ENCODE assay signal across 16 cellular contexts in genomic region chr7:9600974-9601373, GRCh38.
DNase-seq lines count a peak whose midpoint lies in the region; ATAC-seq and TF ChIP-seq lines count a peak whose summit lies in the region.
"Had no signal": no experiment of that assay in that cellular context is flagged by ENCODE, and none has a peak within 500 bp of the region (broad histone marks: within the 10 kb centered on the region; RNA-seq: fewer than 3 reads in every experiment).

No MANE protein-coding gene starts in this region.

- H3K36me3 ChIP-seq in Panc1 (ENCODE audit: control insufficient read depth, insufficient read depth, low read length) (no peaks in the 10 kb centered on the region), upper lobe of right lung (no peaks in the 10 kb centered on the region)
- H3K36me3 ChIP-seq: esophagus squamous epithelium had no signal

- BruUV-seq in Panc1 (replicated peaks; lab: Mats Ljungman, UMichigan): no TSS peak

- CTCF ChIA-PET in Panc1 (lab: Charles Lee): no interaction called here

- peak; percentile 12 for DNase-seq in NCI-H748 (lab: John Stamatoyannopoulos, UW; ENCODE audit: unreplicated experiment)
- DNase-seq in NCI-H748 treated with DMSO at 0.1 percent for 48 hours (lab: John Stamatoyannopoulos, UW): no peak
- DNase-seq in Panc1 (ENCODE audit: low read depth, low spot score): no peak
- DNase-seq in glomerular visceral epithelial cell (ENCODE audit: extremely low spot score): peak; percentile 6
- DNase-seq in upper lobe of right lung: no peak
- DNase-seq in lower leg skin (ENCODE audit: low spot score in 2 of 2): no peak
- no peak for DNase-seq in mucosa of gallbladder (ENCODE audit: low spot score)
- DNase-seq: cortex of kidney, esophagus squamous epithelium, hypothalamus, left ventricle myocardium superior, naive B cell, NCI-H1092 treated with DMSO at 0.1 percent for 48 hours, substantia nigra had no signal

- TF ChIP-seq POLR2A in lower leg skin (IDR thresholded peaks at IDR 0.05): no peak

- H3K9me3 ChIP-seq in Panc1 (ENCODE audit: control insufficient read depth, insufficient read depth, low read depth, low read length): no peaks in the 10 kb centered on the region
- no peaks in the 10 kb centered on the region for H3K9me3 ChIP-seq in upper lobe of right lung
- H3K9me3 ChIP-seq: esophagus squamous epithelium had no signal

- H3K4me3 ChIP-seq in Panc1 (ENCODE audit: low read depth in 2 of 2, low read length in 2 of 2) (no peak overlapping the region), upper lobe of right lung (no peak overlapping the region), lower leg skin (ENCODE audit: low read depth, poor library complexity, severe bottlenecking) (no peak overlapping the region)
- H3K4me3 ChIP-seq: esophagus squamous epithelium had no signal

- TF ChIP-seq CTCF in Panc1 (IDR thresholded peaks at IDR 0.05) (peak; percentile 39), upper lobe of right lung (IDR thresholded peaks at IDR 0.05) (peak; percentile 10), lower leg skin (IDR thresholded peaks at IDR 0.05) (no peak)

- ATAC-seq in Panc1: no peak
- no peak for ATAC-seq in upper lobe of right lung
- ATAC-seq in HG03442 (IDR thresholded peaks at IDR 0.05; ENCODE audit: unreplicated experiment): no peak
- ATAC-seq: HepG2, left ventricle myocardium superior had no signal

- 89 to 98% methylated on average over 2 of the region's 2 CpGs for WGBS in lower leg skin, 2 donors

- no peak overlapping the region for H3K27ac ChIP-seq in Panc1 (ENCODE audit: low read length)
- no peak overlapping the region for H3K27ac ChIP-seq in upper lobe of right lung
- H3K27ac ChIP-seq: esophagus squamous epithelium had no signal

- H3K4me1 ChIP-seq in Panc1 (ENCODE audit: control insufficient read depth, insufficient read depth, low read length) (no peaks in the 10 kb centered on the region), upper lobe of right lung (no peaks in the 10 kb centered on the region)
- H3K4me1 ChIP-seq: esophagus squamous epithelium had no signal

- in situ Hi-C loops in Panc1 (cut with HindIII; ENCODE audit: low pct_unique_long_range_greater_than_20kb, low sequenced_read_pairs): no loop called here

- H3K27me3 ChIP-seq in Panc1 (ENCODE audit: control insufficient read depth, insufficient read depth, low read length): no peaks in the 10 kb centered on the region
- no peaks in the 10 kb centered on the region for H3K27me3 ChIP-seq in upper lobe of right lung
- H3K27me3 ChIP-seq: esophagus squamous epithelium had no signal

- intact Hi-C loops in Panc1 (cut with micrococcal nuclease; ENCODE audit: unreplicated experiment): no loop called here
- intact Hi-C loops in upper lobe of right lung (cut with DNase I): no loop called here
- intact Hi-C loops in lower leg skin (cut with DNase I; ENCODE audit: low total_unique reads): no loop called here

- POLR2A ChIA-PET in Panc1 (lab: Charles Lee): no interaction called here

Comparison
In these comparisons a context has a peak if more than half of its experiments do, and no peak if none do; other contexts are left out.
1. DNase-seq: peak in NCI-H748 (single experiment) and glomerular visceral epithelial cell (single experiment); none in NCI-H748 treated with DMSO at 0.1 percent for 48 hours (single experiment), Panc1 (single experiment), upper lobe of right lung (single experiment), lower leg skin (0 of 2) and mucosa of gallbladder (single experiment).
2. CTCF ChIP-seq: peak in Panc1 (single experiment) and upper lobe of right lung (single experiment); none in lower leg skin (0 of 3).